17 cellular contexts compared by ENCODE assay signal in the genomic region with DNA sequence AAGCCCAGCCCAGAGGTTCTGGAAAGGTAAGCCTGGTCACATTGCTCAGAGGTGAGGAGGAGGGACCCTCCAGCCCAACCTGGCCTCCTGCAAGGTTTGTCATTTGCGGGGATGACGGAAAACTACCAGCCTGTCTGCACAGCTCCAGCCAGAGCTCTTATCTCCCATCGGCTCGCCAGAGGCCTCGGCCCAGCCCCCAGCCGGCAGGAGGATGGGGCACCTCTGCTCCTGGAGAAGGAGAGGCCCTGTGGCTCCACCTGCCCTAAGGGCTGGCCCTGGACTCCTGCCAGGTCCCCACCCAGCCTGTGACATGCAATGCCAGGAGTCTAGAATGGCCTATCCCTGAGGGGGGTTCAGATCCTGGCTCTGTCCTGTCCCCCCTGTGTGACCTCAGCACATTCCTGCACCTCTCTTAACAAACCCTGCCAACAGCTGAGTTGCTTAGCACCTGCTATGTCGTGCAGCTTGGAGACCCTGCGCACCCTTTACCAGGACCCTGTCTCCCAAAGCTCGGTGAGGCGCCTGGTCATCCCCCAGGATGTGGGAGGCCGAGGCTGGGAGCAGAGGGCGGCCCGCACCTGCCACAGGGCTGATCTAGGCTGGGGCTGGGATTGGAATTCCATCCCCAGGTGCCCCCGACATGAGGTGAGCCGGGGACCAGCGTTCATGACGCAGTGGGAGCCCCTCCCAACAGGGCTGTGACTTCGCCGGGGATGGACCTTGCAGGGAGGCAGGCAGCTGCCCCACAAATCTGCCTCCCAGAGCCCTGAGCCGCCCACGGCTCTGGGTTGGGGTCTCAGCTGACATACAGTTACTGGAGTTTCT. TPM values are rescaled to one million over a fixed set of nuclear protein-coding genes. Genes with fewer than 3 reads are reported as not detected.
DNase-seq lines count a peak whose midpoint lies in the region; ATAC-seq and TF ChIP-seq lines count a peak whose summit lies in the region.
"Had no signal": no experiment of that assay in that cellular context is flagged by ENCODE, and none has a peak within 500 bp of the region (broad histone marks: within the 10 kb centered on the region; RNA-seq: fewer than 3 reads in every experiment).

No MANE protein-coding gene starts in this region.

- no peak for TF ChIP-seq CTCF in HCT116 (IDR thresholded peaks at IDR 0.05 in 2 of 3, conservative IDR thresholded peaks at IDR 0.05 in 1 of 3; ENCODE audit: borderline replicate concordance in 1 of 3, insufficient read depth in 1 of 3, low read depth in 2 of 3, low read length in 2 of 3)
- no peak for TF ChIP-seq CTCF in Panc1 (IDR thresholded peaks at IDR 0.05)

- CTCF ChIA-PET in HCT116 (lab: Charles Lee): no interaction called here
- CTCF ChIA-PET in Panc1 (lab: Charles Lee): no interaction called here

- H3K4me3 ChIP-seq in HCT116 (replicated peaks in 1 of 2; ENCODE audit: low read depth in 1 of 2, low read length in 2 of 2) (no peak overlapping the region), Panc1 (ENCODE audit: low read depth in 2 of 2, low read length in 2 of 2) (no peak overlapping the region), Karpas-422 (ENCODE audit: low read length) (no peak overlapping the region)
- H3K4me3 ChIP-seq: ovary had no signal

- H2AFZ ChIP-seq in HCT116 (ENCODE audit: low read depth, low read length, poor library complexity, severe bottlenecking): no peak overlapping the region
- no peak overlapping the region for H2AFZ ChIP-seq in Karpas-422 (ENCODE audit: low read length)

- TF ChIP-seq POLR2A in HCT116 (IDR thresholded peaks at IDR 0.05; ENCODE audit: borderline replicate concordance, extremely low read depth, insufficient read depth, insufficient read length): no peak

- intact Hi-C loops in HCT116 (cut with micrococcal nuclease): no loop called here
- intact Hi-C loops in Panc1 (cut with micrococcal nuclease; ENCODE audit: unreplicated experiment): no loop called here

- H3K9me3 ChIP-seq in HCT116 (ENCODE audit: control insufficient read depth in 1 of 2, insufficient read depth in 1 of 2, low read depth in 1 of 2, low read length in 2 of 2) (no peaks in the 10 kb centered on the region), Panc1 (ENCODE audit: control insufficient read depth, insufficient read depth, low read depth, low read length) (no peaks in the 10 kb centered on the region), Karpas-422 (ENCODE audit: low read length) (no peaks in the 10 kb centered on the region)

- peak overlapping the region; percentile 61 for H3K27ac ChIP-seq in HCT116 (ENCODE audit: low read depth, low read length)
- H3K27ac ChIP-seq in Panc1 (ENCODE audit: low read length): peak overlapping the region; percentile 63
- no peak overlapping the region for H3K27ac ChIP-seq in Karpas-422 (ENCODE audit: low read length)
- H3K27ac ChIP-seq: ovary had no signal

- H3K9ac ChIP-seq in HCT116 (ENCODE audit: low read length): no peak overlapping the region
- H3K9ac ChIP-seq in Karpas-422 (ENCODE audit: low read length): no peak overlapping the region

- POLR2A ChIA-PET in HCT116 (lab: Charles Lee) (no interaction called here), Panc1 (lab: Charles Lee) (no interaction called here)

- no peaks in the 10 kb centered on the region for H3K79me2 ChIP-seq in HCT116 (ENCODE audit: insufficient read depth, low read length)
- H3K79me2 ChIP-seq in Karpas-422 (ENCODE audit: low read length): no peaks in the 10 kb centered on the region

- peaks cover 51 to 54% of the 10 kb centered on the region in 2 experiments for H3K4me1 ChIP-seq in HCT116 (ENCODE audit: control insufficient read depth in 1 of 2, insufficient read depth in 2 of 2, low read length in 2 of 2)
- H3K4me1 ChIP-seq in Panc1 (ENCODE audit: control insufficient read depth, insufficient read depth, low read length): peaks cover 6% of the 10 kb centered on the region
- H3K4me1 ChIP-seq in Karpas-422 (ENCODE audit: low read length): no peaks in the 10 kb centered on the region

- H3K36me3 ChIP-seq in HCT116 (ENCODE audit: control insufficient read depth in 1 of 2, insufficient read depth in 2 of 2, low read length in 2 of 2) (no peaks in the 10 kb centered on the region), Panc1 (ENCODE audit: control insufficient read depth, insufficient read depth, low read length) (no peaks in the 10 kb centered on the region), Karpas-422 (ENCODE audit: insufficient read depth, low read length) (no peaks in the 10 kb centered on the region)
- H3K36me3 ChIP-seq: ovary had no signal

- H3K9me2 ChIP-seq in HCT116 (ENCODE audit: insufficient read depth) (no peaks in the 10 kb centered on the region), Karpas-422 (replicated peaks; ENCODE audit: insufficient read depth, low read length) (no peaks in the 10 kb centered on the region)

- H4K20me1 ChIP-seq in HCT116 (ENCODE audit: insufficient read depth) (no peaks in the 10 kb centered on the region), Karpas-422 (ENCODE audit: insufficient read depth, low read depth, low read length) (no peaks in the 10 kb centered on the region)

- H3K4me2 ChIP-seq in HCT116 (ENCODE audit: low read length): peak overlapping the region; percentile 41
- no peak overlapping the region for H3K4me2 ChIP-seq in Karpas-422 (ENCODE audit: low read depth, low read length, poor library complexity, severe bottlenecking)

- in situ Hi-C loops in Panc1 (cut with HindIII; ENCODE audit: low pct_unique_long_range_greater_than_20kb, low sequenced_read_pairs): no loop called here

- ATAC-seq in HCT116 (peak; percentile 23), Panc1 (peak; percentile 71), GM21576 (IDR thresholded peaks at IDR 0.05; ENCODE audit: unreplicated experiment) (no peak)
- ATAC-seq: left ventricle myocardium superior had no signal

- H3K27me3 ChIP-seq in HCT116 (ENCODE audit: insufficient read depth, low read length): no peaks in the 10 kb centered on the region
- no peaks in the 10 kb centered on the region for H3K27me3 ChIP-seq in Panc1 (ENCODE audit: control insufficient read depth, insufficient read depth, low read length)
- H3K27me3 ChIP-seq in Karpas-422 (ENCODE audit: low read length): no peaks in the 10 kb centered on the region
- H3K27me3 ChIP-seq: ovary had no signal

- BruUV-seq in HCT116 (replicated peaks; lab: Mats Ljungman, UMichigan) (no TSS peak), Panc1 (replicated peaks; lab: Mats Ljungman, UMichigan) (no TSS peak)

- no peak for TF ChIP-seq RAD21 in HCT116 (IDR thresholded peaks at IDR 0.05; ENCODE audit: low read depth)

- RAD21 ChIA-PET in HCT116 (lab: Charles Lee; ENCODE audit: low non-redundant PET in 1 of 2, low total read pairs in 2 of 2, uncharacterized antibody in 2 of 2, unreplicated experiment in 2 of 2): no interaction called here

- DNase-seq in NCI-H748 (lab: John Stamatoyannopoulos, UW; ENCODE audit: unreplicated experiment) (peak; percentile 13), NCI-H748 treated with DMSO at 0.1 percent for 48 hours (lab: John Stamatoyannopoulos, UW) (no peak), HCT116 (ENCODE audit: low read depth, low spot score) (no peak), Panc1 (ENCODE audit: low read depth, low spot score) (no peak), mucosa of gallbladder (ENCODE audit: low spot score) (peak; percentile 63), SKM-1 treated with dmso at 0.1 percent for 144 hours (lab: John Stamatoyannopoulos, UW; ENCODE audit: unreplicated experiment) (no peak), Karpas-422 (no peak)
- DNase-seq: activated CD4-positive, alpha-beta T cell treated with anti-CD3 and anti-CD28 coated beads, Interleukin-2, amount 50 U/mL, for 1 hour; CD8-positive, alpha-beta memory T cell; effector CD8-positive, alpha-beta T cell; left ventricle myocardium superior; NCI-H1092 treated with DMSO at 0.1 percent for 48 hours; ovary; stimulated activated naive CD4-positive, alpha-beta T cell treated with Interleukin-2 at 50 U/mL for 16 hours had no signal

TF ChIP-seq in HCT116, 20 proteins besides CTCF, POLR2A, EP300 and RAD21:
- no peak for TF ChIP-seq EZH2phosphoT487 (IDR thresholded peaks at IDR 0.05; ENCODE audit: borderline replicate concordance)

RNA-seq across cellular contexts. Expression of a gene that starts 14.4 kb away (rescaled TPM):
- total RNA-seq in HCT116 (2021; ENCODE audit: unreplicated experiment) (28.1 TPM), Panc1 (2021; ENCODE audit: unreplicated experiment) (23.5 TPM), mucosa of gallbladder (6.4 TPM)
- 17.9 and 24.0 TPM in 2 replicates for polyA plus RNA-seq in HCT116 (2012)
- 44.2 TPM for polyA plus RNA-seq in Panc1 (2012; ENCODE audit: insufficient read length)
- not detected in 2 replicates for total RNA-seq in Karpas-422 (2014; rRNA removed; shearing (Covaris generic); ENCODE audit: low replicate concordance)
- total RNA-seq: CD8-positive, alpha-beta memory T cell had no signal
- polyA plus RNA-seq: AG04450; CD8-positive, alpha-beta memory T cell; IgD-negative memory B cell had no signal

Comparison
In these comparisons a context has a peak if more than half of its experiments do, and no peak if none do; other contexts are left out.
1. DNase-seq: peak in NCI-H748 (single experiment) and mucosa of gallbladder (single experiment); none in NCI-H748 treated with DMSO at 0.1 percent for 48 hours (single experiment), HCT116 (single experiment), Panc1 (single experiment), SKM-1 treated with dmso at 0.1 percent for 144 hours (single experiment) and Karpas-422 (single experiment).